ENCODE assay signal across 1 cellular context in the genomic region with DNA sequence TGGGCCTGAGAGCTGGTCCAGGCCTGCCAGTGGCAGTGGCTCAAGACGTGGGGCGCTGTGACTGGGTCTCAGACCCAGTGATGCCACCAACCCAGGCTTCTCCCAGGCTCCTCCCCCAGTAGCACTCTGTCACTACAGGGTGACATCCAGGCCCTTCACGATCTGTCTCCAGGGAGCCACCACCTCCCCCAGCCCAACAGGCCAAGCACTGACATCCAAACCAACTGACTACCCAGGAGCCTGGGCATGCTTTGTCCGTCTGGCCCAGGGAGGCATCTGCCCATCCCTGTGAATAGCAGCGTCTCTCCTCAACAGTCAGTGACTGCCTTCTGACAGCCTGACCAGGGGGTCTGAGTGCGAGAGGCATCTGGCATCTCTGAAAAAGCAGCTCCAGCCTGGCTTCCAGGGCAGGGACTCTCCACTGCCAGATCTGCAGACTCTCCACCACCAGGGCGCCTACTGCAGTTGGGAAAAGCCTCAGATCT.
A peak's percentile ranks its signal among the peaks of the same experiment; 100 is the strongest.
TF ChIP-seq lines count a peak whose summit lies in the region.

No MANE protein-coding gene starts in this region.

TF ChIP-seq in H1, 55 proteins besides CTCF, POLR2A, EP300 and RAD21 (continued from another document):
- 0 out of 2 replicates have a peak, but pooled peaks have one; percentile 20 for TF ChIP-seq POLR2AphosphoS5 (IDR thresholded peaks at IDR 0.05; ENCODE audit: low read depth, low read length)
TF ChIP-seq in H1: peak in this region for 1.
